In genomic region chr3:100600181-100601042, GRCh38 we compare ENCODE assay signal across 1 cellular context.
A peak's percentile ranks its signal among the peaks of the same experiment; 100 is the strongest.
TF ChIP-seq lines count a peak whose summit lies in the region.

No MANE protein-coding gene starts in this region.

TF ChIP-seq in GM12878, 131 proteins besides CTCF, POLR2A, EP300 and RAD21 (continued from another document):
- peak; percentile 61; the same call in 1 of the 2 replicates for TF ChIP-seq ZNF687 (IDR thresholded peaks at IDR 0.05)
- TF ChIP-seq MTA2 (IDR thresholded peaks at IDR 0.05; ENCODE audit: low read depth): 0 out of 2 replicates have a peak, but pooled peaks have one; percentile 13
- no peak for TF ChIP-seq ESRRA (IDR thresholded peaks at IDR 0.05; ENCODE audit: low read length)
- TF ChIP-seq FOXK2 (IDR thresholded peaks at IDR 0.05): no peak
- TF ChIP-seq BHLHE40 (IDR thresholded peaks at IDR 0.05; ENCODE audit: borderline replicate concordance in 1 of 2, low read depth in 2 of 2, low read length in 1 of 2): peak in 1 of 2 experiments; percentile 59; a peak in 1 of 4 replicates
- no peak for TF ChIP-seq IRF4 (IDR thresholded peaks at IDR 0.05; ENCODE audit: low read depth, low read length)
- TF ChIP-seq SPI1 (IDR thresholded peaks at IDR 0.05; ENCODE audit: borderline replicate concordance, insufficient read depth, low read depth, low read length): peak; percentile 8; the same call in 1 of the 2 replicates
- peak; percentile 78 for TF ChIP-seq SMAD1 (IDR thresholded peaks at IDR 0.05; ENCODE audit: low read depth, partially characterized antibody)
- TF ChIP-seq NBN (IDR thresholded peaks at IDR 0.05): no peak
- TF ChIP-seq MEF2B (IDR thresholded peaks at IDR 0.05; ENCODE audit: partially characterized antibody, poor library complexity, severe bottlenecking): peak; percentile 36
- TF ChIP-seq RCOR1 (conservative IDR thresholded peaks at IDR 0.05; ENCODE audit: low read depth, low read length): no peak
TF ChIP-seq in GM12878: peak in this region for 7.
